In the genomic region with DNA sequence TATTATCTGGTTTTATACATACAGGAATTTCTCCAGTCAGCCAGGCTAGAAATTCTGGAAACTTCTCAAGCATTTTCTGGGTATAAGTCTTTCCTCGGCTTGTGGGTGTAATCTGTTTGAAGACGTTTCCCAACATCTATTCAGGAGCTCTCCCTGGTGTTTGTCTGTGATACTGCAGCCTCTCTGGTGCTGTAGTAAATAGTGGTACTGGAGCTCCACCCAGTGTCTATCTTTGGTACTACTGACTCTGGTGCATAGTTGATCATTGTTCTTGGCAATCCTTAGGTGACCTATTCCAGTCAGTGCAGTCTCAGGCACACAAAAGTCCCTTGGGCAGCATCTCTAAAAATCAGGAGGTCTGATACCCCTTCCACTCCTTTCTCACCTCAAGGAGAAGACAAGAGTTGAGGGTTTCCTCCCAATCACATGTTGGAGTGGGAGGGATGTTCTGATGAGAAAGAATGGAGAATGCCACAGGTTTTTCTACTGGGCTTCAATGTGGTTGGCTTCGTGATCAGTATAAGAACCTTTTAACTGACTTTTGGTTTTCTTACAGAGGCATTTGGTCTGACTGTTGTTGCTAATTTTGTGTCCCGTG, we compare ENCODE assay signal across 8 cellular contexts.
DNase-seq lines count a peak whose midpoint lies in the region; ATAC-seq, FAIRE-seq and TF ChIP-seq lines count a peak whose summit lies in the region.

No MANE protein-coding gene starts in this region.

- intact Hi-C loops in adrenal gland (cut with DNase I): loop anchor here (2.0 to 5.0 kb wide), 2 partner anchors 172 to 174 kb away; no protein-coding TSS in a partner anchor
- intact Hi-C loops in right cardiac atrium (cut with DNase I): loop anchor here in 2 of 4 donors (2.0 to 10.0 kb wide), 3 partner anchors 174 to 644 kb away; no protein-coding TSS in a partner anchor

- FAIRE-seq in small intestine (lab: Jason Lieb, UNC): peak; percentile 64

- H3K4me3 ChIP-seq in adrenal gland (no peak overlapping the region), right cardiac atrium (ENCODE audit: low read length) (no peak overlapping the region), small intestine (ENCODE audit: low read depth in 1 of 2, low read length in 2 of 2) (no peak overlapping the region)

- H3K4me1 ChIP-seq in adrenal gland (replicated peaks in 1 of 2) (no peaks in the 10 kb centered on the region), right cardiac atrium (ENCODE audit: control insufficient read depth, insufficient read depth, low read length) (peaks cover 2% of the 10 kb centered on the region), small intestine (ENCODE audit: control insufficient read depth in 2 of 2, insufficient read depth in 1 of 2, low read depth in 1 of 2, low read length in 1 of 2) (no peaks in the 10 kb centered on the region)

- in situ Hi-C loops in GM13976 (cut with MboI; ENCODE audit: low sequenced_read_pairs, unreplicated experiment): loop anchor here (10.0 kb wide), 2 partner anchors 434 to 644 kb away; no protein-coding TSS in a partner anchor

- no peaks in the 10 kb centered on the region for H3K36me3 ChIP-seq in adrenal gland (replicated peaks in 1 of 2)
- H3K36me3 ChIP-seq in small intestine (ENCODE audit: control insufficient read depth in 2 of 2, insufficient read depth in 2 of 2, low read length in 2 of 2): no peaks in the 10 kb centered on the region

- ATAC-seq in HG02678 (IDR thresholded peaks at IDR 0.05; ENCODE audit: unreplicated experiment) (peak; percentile 94), right cardiac atrium (peak; percentile 93 to 96), HG03039 (IDR thresholded peaks at IDR 0.05; ENCODE audit: unreplicated experiment) (no peak)

- peak; percentile 98 for TF ChIP-seq CTCF in GM13976 (IDR thresholded peaks at IDR 0.05; ENCODE audit: borderline replicate concordance, control extremely low read depth, extremely low read depth, insufficient read depth, missing control alignments)
- TF ChIP-seq CTCF in adrenal gland (IDR thresholded peaks at IDR 0.05): peak; percentile 99 to 100 (median 100)

- no peak overlapping the region for H3K27ac ChIP-seq in adrenal gland
- H3K27ac ChIP-seq in right cardiac atrium (ENCODE audit: low read length): no peak overlapping the region
- no peak overlapping the region for H3K27ac ChIP-seq in small intestine (ENCODE audit: low read depth in 1 of 2, low read length in 1 of 2)

- no peaks in the 10 kb centered on the region for H3K27me3 ChIP-seq in adrenal gland
- H3K27me3 ChIP-seq in right cardiac atrium (ENCODE audit: control insufficient read depth, insufficient read depth): no peaks in the 10 kb centered on the region
- H3K27me3 ChIP-seq in small intestine (ENCODE audit: control insufficient read depth in 2 of 2, insufficient read depth in 2 of 2, low read length in 2 of 2): no peaks in the 10 kb centered on the region

- peak in 1 of 2 donors; percentile 55 for TF ChIP-seq POLR2A in adrenal gland (IDR thresholded peaks at IDR 0.05)

- H3K9me3 ChIP-seq in adrenal gland (replicated peaks in 1 of 3): peaks cover 0 to 17% (median 0%) of the 10 kb centered on the region in 3 donors
- no peaks in the 10 kb centered on the region for H3K9me3 ChIP-seq in right cardiac atrium (ENCODE audit: control insufficient read depth, low read length)
- no peaks in the 10 kb centered on the region for H3K9me3 ChIP-seq in small intestine (ENCODE audit: control insufficient read depth, low read depth)

- DNase-seq in GM13976 (ENCODE audit: low spot score) (peak; percentile 55), NCI-H1417 treated with DMSO at 0.1 percent for 48 hours (lab: John Stamatoyannopoulos, UW) (peak; percentile 29), T follicular helper cell (ENCODE audit: low read depth) (peak; percentile 77), adrenal gland (peak; percentile 84 to 97 (median 90)), right cardiac atrium (peak in 2 of 3 donors; percentile 70 to 74), small intestine (peak; percentile 88)

- WGBS in adrenal gland, 4 donors: 30 to 37% (median 31%) methylated on average over 4 of the region's 4 CpGs
- 29% methylated on average over 4 of the region's 4 CpGs for WGBS in right cardiac atrium
- WGBS in small intestine, 3 donors: 32 to 40% (median 33%) methylated on average over 4 of the region's 4 CpGs

Comparison
In these comparisons a context has a peak if more than half of its experiments do, and no peak if none do; other contexts are left out.
1. DNase-seq: peak in every context shown above with its lines; median percentile 90 in adrenal gland; 88 in small intestine; 77 in T follicular helper cell; 72 in right cardiac atrium; 55 in GM13976; 29 in NCI-H1417 treated with DMSO at 0.1 percent for 48 hours.